ENCODE assay signal across 9 cellular contexts in the genomic region with DNA sequence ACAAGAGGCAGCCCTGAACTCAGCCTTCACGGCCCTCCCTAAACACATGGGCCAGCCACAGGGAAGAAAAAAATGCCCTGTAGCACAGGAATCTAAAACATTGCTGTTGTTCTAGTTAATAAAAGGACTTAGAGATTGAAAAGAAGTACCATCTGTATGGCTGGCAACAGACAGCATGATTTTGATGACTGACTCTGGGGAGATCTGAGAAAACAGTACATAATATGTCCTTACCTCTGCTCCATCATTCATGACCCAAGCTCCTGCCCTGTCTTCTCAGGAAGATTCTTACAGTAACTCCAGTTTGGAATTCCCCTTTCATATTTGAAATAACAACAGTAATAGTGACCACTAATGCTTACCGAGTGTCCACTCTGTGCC.
DNase-seq lines count a peak whose midpoint lies in the region; ATAC-seq and TF ChIP-seq lines count a peak whose summit lies in the region.
"Had no signal": no experiment of that assay in that cellular context is flagged by ENCODE, and none has a peak within 500 bp of the region (broad histone marks: within the 10 kb centered on the region; RNA-seq: fewer than 3 reads in every experiment).

No MANE protein-coding gene starts in this region.

- CTCF ChIA-PET in CD8-positive, alpha-beta memory T cell (lab: Charles Lee) = interaction anchor here (0.8 to 1.8 kb wide), 3 partner anchors 18 to 20 kb away, joined by 3 to 5 read pairs (median 4); no protein-coding TSS in a partner anchor
- CTCF ChIA-PET in PC-9 (lab: Charles Lee) = no interaction called here

- H3K36me3 Mint-ChIP-seq in CD8-positive, alpha-beta memory T cell = peaks cover 0 to 11% (median 5%) of the 10 kb centered on the region in 3 donors
- no peaks in the 10 kb centered on the region for H3K36me3 Mint-ChIP-seq in memory B cell

- intact Hi-C loops in PC-9 (cut with micrococcal nuclease; ENCODE audit: unreplicated experiment) = loop anchor here (5.0 kb wide), 1 partner anchor 171 kb away; no protein-coding TSS in a partner anchor

- H3K9me2 ChIP-seq in PC-9 (ENCODE audit: insufficient read depth) = no peaks in the 10 kb centered on the region

- BruUV-seq in PC-9 (replicated peaks; lab: Mats Ljungman, UMichigan) = no TSS peak

- H3K4me1 ChIP-seq in CD8-positive, alpha-beta memory T cell (ENCODE audit: insufficient read depth, low read length) = peaks cover 67% of the 10 kb centered on the region
- peaks cover 34% of the 10 kb centered on the region for H3K4me1 ChIP-seq in PC-9 (replicated peaks; ENCODE audit: insufficient read depth)

- H3K27me3 ChIP-seq in CD8-positive, alpha-beta memory T cell (ENCODE audit: insufficient read depth, low read length, poor library complexity, severe bottlenecking) = no peaks in the 10 kb centered on the region
- no peaks in the 10 kb centered on the region for H3K27me3 ChIP-seq in PC-9 (ENCODE audit: insufficient read depth, low read depth)

- ATAC-seq in GM21515 (IDR thresholded peaks at IDR 0.05; ENCODE audit: unreplicated experiment) (peak; percentile 31), memory B cell (ENCODE audit: low read depth) (no peak), HG03045 (IDR thresholded peaks at IDR 0.05; ENCODE audit: unreplicated experiment) (no peak), GM19023 (IDR thresholded peaks at IDR 0.05; ENCODE audit: unreplicated experiment) (no peak), HG03025 (IDR thresholded peaks at IDR 0.05; ENCODE audit: low FRiP score, unreplicated experiment) (no peak)
- ATAC-seq: HCT116 had no signal

- POLR2A ChIA-PET in CD8-positive, alpha-beta memory T cell (lab: Charles Lee) = no interaction called here
- POLR2A ChIA-PET in PC-9 (lab: Charles Lee; ENCODE audit: unreplicated experiment) = interaction anchor here (0.6 kb wide), 1 partner anchor 281 kb away, joined by 6 read pairs; no protein-coding TSS in a partner anchor

- no peaks in the 10 kb centered on the region for H3K79me2 ChIP-seq in PC-9 (ENCODE audit: low read depth)

- peak overlapping the region in 5 of 7 donors; percentile 34 to 78 (median 77) for H3K4me3 Mint-ChIP-seq in CD8-positive, alpha-beta memory T cell
- no peak overlapping the region for H3K4me3 Mint-ChIP-seq in memory B cell

- H3K4me3 ChIP-seq in CD8-positive, alpha-beta memory T cell (ENCODE audit: low read length) = no peak overlapping the region
- no peak overlapping the region for H3K4me3 ChIP-seq in PC-9

- H3F3A ChIP-seq in PC-9 (ENCODE audit: insufficient read depth, low read depth) = peaks cover 18% of the 10 kb centered on the region

- no peak overlapping the region for H2AFZ ChIP-seq in PC-9

- H3K27ac Mint-ChIP-seq in CD8-positive, alpha-beta memory T cell = peak overlapping the region; percentile 82 to 97 (median 92)
- H3K27ac Mint-ChIP-seq in memory B cell = peak overlapping the region; percentile 56

- no peaks in the 10 kb centered on the region for H4K20me1 ChIP-seq in PC-9 (ENCODE audit: insufficient read depth)

- no peak overlapping the region for H3K27ac ChIP-seq in CD8-positive, alpha-beta memory T cell (ENCODE audit: low read depth, low read length)
- H3K27ac ChIP-seq in PC-9 = peak overlapping the region; percentile 71

- no peak for DNase-seq in CD8-positive, alpha-beta memory T cell
- DNase-seq in PC-9 (no peak), memory B cell (ENCODE audit: low spot score in 2 of 2) (no peak), NCI-H2107 treated with DMSO at 0.1 percent for 48 hours (lab: John Stamatoyannopoulos, UW; ENCODE audit: unreplicated experiment) (no peak)

- H3K4me2 ChIP-seq in PC-9 = peak overlapping the region; percentile 31

- no peak for TF ChIP-seq CTCF in PC-9 (conservative IDR thresholded peaks at IDR 0.05)

- H3K27me3 Mint-ChIP-seq in CD8-positive, alpha-beta memory T cell = no peaks in the 10 kb centered on the region
- H3K27me3 Mint-ChIP-seq in memory B cell = no peaks in the 10 kb centered on the region

- peaks cover 62 to 86% (median 83%) of the 10 kb centered on the region in 3 donors for H3K4me1 Mint-ChIP-seq in CD8-positive, alpha-beta memory T cell
- H3K4me1 Mint-ChIP-seq in memory B cell = peaks cover 23% of the 10 kb centered on the region

- H3K9me3 ChIP-seq in CD8-positive, alpha-beta memory T cell (ENCODE audit: low read length) = no peaks in the 10 kb centered on the region
- H3K9me3 ChIP-seq in PC-9 (ENCODE audit: insufficient read depth, low read depth) = no peaks in the 10 kb centered on the region; the same call in 1 of the 2 replicates

- no peaks in the 10 kb centered on the region for H3K36me3 ChIP-seq in CD8-positive, alpha-beta memory T cell (ENCODE audit: insufficient read depth, low read length)
- no peaks in the 10 kb centered on the region for H3K36me3 ChIP-seq in PC-9 (ENCODE audit: low read depth)

- H3K9me3 Mint-ChIP-seq in CD8-positive, alpha-beta memory T cell = no peaks in the 10 kb centered on the region
- H3K9me3 Mint-ChIP-seq in memory B cell = no peaks in the 10 kb centered on the region
